In the genomic region with DNA sequence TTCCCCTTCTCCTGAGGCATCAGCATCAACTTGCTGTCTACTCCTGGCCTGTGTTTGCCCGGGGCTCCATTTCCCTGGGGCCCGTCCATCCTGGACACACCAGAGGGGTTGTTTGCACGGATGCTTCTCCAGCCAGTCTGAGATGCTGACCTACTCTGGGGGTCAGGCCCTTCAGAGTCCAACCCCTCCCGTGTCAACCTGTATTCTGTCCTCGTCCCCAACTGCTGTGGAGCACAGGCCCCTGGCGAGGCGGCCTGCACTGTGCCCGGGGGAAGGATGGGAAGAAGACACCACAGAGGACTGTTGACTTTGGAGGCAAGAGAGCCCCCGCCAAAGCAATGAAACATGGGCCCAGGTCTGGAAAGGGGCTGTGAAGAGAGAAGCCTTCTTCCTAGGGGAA, we compare ENCODE assay signal across 23 cellular contexts. TPM values are rescaled to one million over a fixed set of nuclear protein-coding genes. Genes with fewer than 3 reads are reported as not detected.
DNase-seq lines count a peak whose midpoint lies in the region; ATAC-seq and TF ChIP-seq lines count a peak whose summit lies in the region.
"Had no signal": no experiment of that assay in that cellular context is flagged by ENCODE, and none has a peak within 500 bp of the region (broad histone marks: within the 10 kb centered on the region; RNA-seq: fewer than 3 reads in every experiment).

No MANE protein-coding gene starts in this region.

- H3K9me3 ChIP-seq in mesenchymal stem cell (ENCODE audit: control insufficient read depth, low read length) = no peaks in the 10 kb centered on the region
- H3K9me3 ChIP-seq: BLaER1 treated with 17β-estradiol and CSF1 and Interleukin-3, amounts not matched to agents 10 nM and 100 nM; esophagus muscularis mucosa; SJCRH30; thyroid gland had no signal

- no peaks in the 10 kb centered on the region for H3K9me3 Mint-ChIP-seq in chondrocyte (ENCODE audit: low read depth)
- H3K9me3 Mint-ChIP-seq: activated naive CD8-positive, alpha-beta T cell treated with anti-CD3 and anti-CD28 coated beads, Interleukin-2, amount 50 U/mL, for 24 hours had no signal

- no peak for TF ChIP-seq CTCF in chondrocyte (IDR thresholded peaks at IDR 0.05)

- no peaks in the 10 kb centered on the region for H3K36me3 Mint-ChIP-seq in chondrocyte (ENCODE audit: low read depth)

- no peak for ATAC-seq in sciatic nerve
- ATAC-seq: activated naive CD8-positive, alpha-beta T cell treated with anti-CD3 and anti-CD28 coated beads, Interleukin-2, amount 50 U/mL, for 24 hours had no signal

- no peak overlapping the region for H2AFZ ChIP-seq in mesenchymal stem cell (ENCODE audit: low read depth, low read length)

- WGBS in mesenchymal stem cell = 92% methylated on average over 9 of the region's 9 CpGs

- no peak overlapping the region for H2AK5ac ChIP-seq in mesenchymal stem cell (ENCODE audit: low read length, severe bottlenecking)

- H3K9ac ChIP-seq in mesenchymal stem cell (ENCODE audit: low read length) = no peak overlapping the region
- H3K9ac ChIP-seq: BLaER1 treated with 17β-estradiol and CSF1 and Interleukin-3, amounts not matched to agents 10 nM and 100 nM had no signal

- peaks cover 4% of the 10 kb centered on the region for H3K4me1 Mint-ChIP-seq in chondrocyte (ENCODE audit: low read depth)
- H3K4me1 Mint-ChIP-seq: activated naive CD8-positive, alpha-beta T cell treated with anti-CD3 and anti-CD28 coated beads, Interleukin-2, amount 50 U/mL, for 24 hours had no signal

- H3K23ac ChIP-seq in mesenchymal stem cell (ENCODE audit: low read length in 2 of 2) = no peak overlapping the region

- no peak overlapping the region for H2BK120ac ChIP-seq in mesenchymal stem cell (ENCODE audit: low read depth, low read length)

- no peak overlapping the region for H2BK5ac ChIP-seq in mesenchymal stem cell (ENCODE audit: low read depth, low read length, poor library complexity, severe bottlenecking)

- H3K27ac ChIP-seq in mesenchymal stem cell (ENCODE audit: low read length, poor library complexity, severe bottlenecking) = no peak overlapping the region
- H3K27ac ChIP-seq: BLaER1 treated with 17β-estradiol and CSF1 and Interleukin-3, amounts not matched to agents 10 nM and 100 nM; esophagus muscularis mucosa; SJCRH30; skin epidermis; thyroid gland had no signal

- no peak overlapping the region for H3K14ac ChIP-seq in mesenchymal stem cell (ENCODE audit: low read length in 2 of 2)

- no peaks in the 10 kb centered on the region for H3K79me1 ChIP-seq in mesenchymal stem cell (replicated peaks; ENCODE audit: low read length, poor library complexity, severe bottlenecking)

- H3K27me3 ChIP-seq in mesenchymal stem cell (ENCODE audit: control insufficient read depth in 1 of 2, insufficient read depth in 1 of 2, low read length in 2 of 2) = peaks cover 13 to 31% of the 10 kb centered on the region in 2 experiments
- H3K27me3 ChIP-seq: BLaER1 treated with 17β-estradiol and CSF1 and Interleukin-3, amounts not matched to agents 10 nM and 100 nM; esophagus muscularis mucosa; SJCRH30; thyroid gland had no signal

- no peak overlapping the region for H3K18ac ChIP-seq in mesenchymal stem cell (ENCODE audit: low read depth in 1 of 2, low read length in 2 of 2)

- H3K27me3 Mint-ChIP-seq in chondrocyte (ENCODE audit: low read depth) = peaks cover under 1% of the 10 kb centered on the region
- H3K27me3 Mint-ChIP-seq: activated naive CD8-positive, alpha-beta T cell treated with anti-CD3 and anti-CD28 coated beads, Interleukin-2, amount 50 U/mL, for 24 hours had no signal

- no peak overlapping the region for H3K4me3 ChIP-seq in mesenchymal stem cell (ENCODE audit: insufficient read depth in 1 of 2, low read depth in 1 of 2, low read length in 2 of 2)
- H3K4me3 ChIP-seq: BLaER1 treated with 17β-estradiol and CSF1 and Interleukin-3, amounts not matched to agents 10 nM and 100 nM; esophagus muscularis mucosa; SJCRH30; skin epidermis; thyroid gland had no signal

- H3K4me1 ChIP-seq in mesenchymal stem cell (ENCODE audit: control insufficient read depth, insufficient read depth, low read depth, low read length) = peaks cover 8% of the 10 kb centered on the region

- H3K4me3 Mint-ChIP-seq in chondrocyte (ENCODE audit: unreplicated experiment) = no peak overlapping the region
- H3K4me3 Mint-ChIP-seq: activated naive CD8-positive, alpha-beta T cell treated with anti-CD3 and anti-CD28 coated beads, Interleukin-2, amount 50 U/mL, for 24 hours had no signal

- peak; percentile 13 for DNase-seq in activated CD4-positive, CD25-positive, alpha-beta regulatory T cell treated with anti-CD3 and anti-CD28 coated beads, Interleukin-2, amount 50 U/mL, for 72 hours
- no peak for DNase-seq in activated CD4-positive, CD25-positive, alpha-beta regulatory T cell (lab: John Stamatoyannopoulos, UW)
- peak; percentile 64 for DNase-seq in chondrocyte (ENCODE audit: low spot score)
- peak; percentile 54 for DNase-seq in sciatic nerve (ENCODE audit: low spot score)
- no peak for DNase-seq in germinal center (ENCODE audit: low spot score)
- no peak for DNase-seq in mesenchymal stem cell
- DNase-seq: activated CD4-positive, alpha-beta T cell treated with anti-CD3 and anti-CD28 coated beads for 4 hours; activated naive CD8-positive, alpha-beta T cell treated with anti-CD3 and anti-CD28 coated beads, Interleukin-2, amount 50 U/mL, for 24 hours; GDM1; GOT3; hypothalamus; kidney glomerular epithelial cell; NCI-H1105; NCI-H526; occipital lobe; T1000; thyroid gland had no signal

- intact Hi-C loops in sciatic nerve (cut with DNase I) = no loop called here

- no peak overlapping the region for H2BK12ac ChIP-seq in mesenchymal stem cell (ENCODE audit: low read length in 2 of 2)

- H4K91ac ChIP-seq in mesenchymal stem cell (ENCODE audit: low read length) = no peak overlapping the region

- no peak overlapping the region for H3K27ac Mint-ChIP-seq in chondrocyte (ENCODE audit: unreplicated experiment)
- H3K27ac Mint-ChIP-seq: activated naive CD8-positive, alpha-beta T cell treated with anti-CD3 and anti-CD28 coated beads, Interleukin-2, amount 50 U/mL, for 24 hours had no signal

- no peak overlapping the region for H4K8ac ChIP-seq in mesenchymal stem cell (ENCODE audit: low read length)

- H2BK15ac ChIP-seq in mesenchymal stem cell (ENCODE audit: low read depth, poor library complexity, severe bottlenecking) = no peak overlapping the region

- no peak overlapping the region for H3K4ac ChIP-seq in mesenchymal stem cell (ENCODE audit: low read depth in 1 of 2, low read length in 2 of 2)

- H3K4me2 ChIP-seq in mesenchymal stem cell (ENCODE audit: low read length, poor library complexity, severe bottlenecking) = no peak overlapping the region
- H3K4me2 ChIP-seq: BLaER1 treated with 17β-estradiol and CSF1 and Interleukin-3, amounts not matched to agents 10 nM and 100 nM had no signal

- H3K36me3 ChIP-seq in mesenchymal stem cell (ENCODE audit: control insufficient read depth in 1 of 2, insufficient read depth in 2 of 2, low read depth in 1 of 2, low read length in 2 of 2) = no peaks in the 10 kb centered on the region
- H3K36me3 ChIP-seq: BLaER1 treated with 17β-estradiol and CSF1 and Interleukin-3, amounts not matched to agents 10 nM and 100 nM; SJCRH30; thyroid gland had no signal

RNA-seq across cellular contexts. Expression of gene ALS2CL, which starts 25.8 kb away (rescaled TPM):
- 1.4 to 5.2 TPM (median 3.6 TPM) in 3 replicates for total RNA-seq in chondrocyte
- 18.5 TPM for total RNA-seq in sciatic nerve
- 0.55 TPM for polyA plus RNA-seq in mesenchymal stem cell (2013, experiment 1 of 2)
- polyA plus RNA-seq in mesenchymal stem cell (2013, experiment 2 of 2) = 0.40 TPM

RNA-seq across cellular contexts. Expression of gene TMIE, which starts 33.5 kb away (rescaled TPM):
- total RNA-seq in chondrocyte (0.25 TPM in 1 of 3 replicates, not detected in the others), sciatic nerve (0.76 TPM)
- not detected for polyA plus RNA-seq in mesenchymal stem cell (2013, experiment 1 of 2)
- polyA plus RNA-seq in mesenchymal stem cell (2013, experiment 2 of 2) = 0.03 TPM

RNA-seq across cellular contexts. Expression of gene PRSS50, which starts 50.0 kb away (rescaled TPM):
- not detected in 3 replicates for total RNA-seq in chondrocyte
- total RNA-seq in sciatic nerve = 0.13 TPM
- not detected for polyA plus RNA-seq in mesenchymal stem cell (2013, experiment 1 of 2)
- not detected for polyA plus RNA-seq in mesenchymal stem cell (2013, experiment 2 of 2)
- total RNA-seq: bronchial epithelial cell, SJCRH30 had no signal

RNA-seq across cellular contexts. Expression of gene FAM240A, which starts 55.3 kb away (rescaled TPM):
- not detected in 3 replicates for total RNA-seq in chondrocyte
- total RNA-seq in sciatic nerve = not detected
- not detected for polyA plus RNA-seq in mesenchymal stem cell (2013, experiment 1 of 2)
- polyA plus RNA-seq in mesenchymal stem cell (2013, experiment 2 of 2) = not detected
- total RNA-seq: bronchial epithelial cell, esophagus muscularis mucosa, mucosa of gallbladder, occipital lobe, SJCRH30 had no signal

Comparison
In these comparisons a context has a peak if more than half of its experiments do, and no peak if none do; other contexts are left out.
1. DNase-seq: peak in activated CD4-positive, CD25-positive, alpha-beta regulatory T cell treated with anti-CD3 and anti-CD28 coated beads, Interleukin-2, amount 50 U/mL, for 72 hours (single experiment), chondrocyte (single experiment) and sciatic nerve (single experiment); none in activated CD4-positive, CD25-positive, alpha-beta regulatory T cell (0 of 4), germinal center (single experiment) and mesenchymal stem cell (single experiment).